Comparison of ENCODE assay signal across 31 cellular contexts in the genomic region with DNA sequence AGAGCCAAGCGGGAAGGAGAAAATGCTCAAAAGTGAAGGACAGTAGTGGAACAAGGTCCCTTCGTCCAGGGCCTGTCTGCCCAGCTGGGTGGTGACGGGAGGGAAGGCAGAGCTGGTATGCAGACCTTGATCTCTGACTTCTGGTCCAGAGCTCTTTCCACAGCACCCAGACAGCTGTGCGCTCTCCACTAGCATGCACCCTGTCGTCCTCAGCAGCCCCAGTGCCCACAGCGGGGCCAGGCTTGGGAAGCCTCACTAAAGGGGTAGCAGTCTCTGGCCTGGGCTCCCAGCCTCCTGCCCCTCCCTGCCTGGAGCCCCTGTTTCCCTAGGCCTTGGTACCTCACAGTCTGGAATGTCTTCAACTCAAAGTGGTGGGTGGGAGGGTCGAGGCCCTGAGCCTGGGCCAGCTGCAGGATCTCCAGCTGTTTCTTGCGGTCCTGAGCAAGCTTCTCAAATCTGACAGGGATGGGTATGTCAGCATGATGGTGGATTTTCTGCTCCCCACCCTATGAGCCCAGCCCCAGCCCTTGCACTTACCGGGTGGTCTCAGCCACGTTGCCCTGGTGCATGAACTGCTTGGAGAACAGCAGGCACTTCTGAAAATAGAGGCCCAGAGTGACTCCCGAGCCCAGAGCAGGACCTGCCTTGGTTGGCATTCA. TPM values are rescaled to one million over a fixed set of nuclear protein-coding genes. Genes with fewer than 3 reads are reported as not detected.
"Had no signal": no experiment of that assay in that cellular context is flagged by ENCODE, and none has a peak within 500 bp of the region (broad histone marks: within the 10 kb centered on the region; RNA-seq: fewer than 3 reads in every experiment).

No MANE protein-coding gene starts in this region.

- H3K9me3 ChIP-seq: ascending aorta, esophagus muscularis mucosa, heart left ventricle, testis, transverse colon, uterus had no signal

- H3K36me3 ChIP-seq: uterus had no signal

- H3K27ac Mint-ChIP-seq: activated CD4-positive, alpha-beta memory T cell treated with anti-CD3 and anti-CD28 coated beads for 36 hours; activated T-helper 2 cell treated with anti-CD3 and anti-CD28 coated beads, Interferon-gamma antibody, Interleukin-2, Interleukin-4, amounts not matched to agents 10 μg/mL and 5 μg/mL and 100 μg/mL, durations not matched to agents 14 hours and 24 hours and 36 hours; brain; T-helper 1 cell treated with Interleukin-12 subunit alpha and Interleukin-12 subunit beta and Interleukin-4 antibody, amounts not matched to agents 30 μg/mL and 1 μg/mL, for 36 hours had no signal

- ATAC-seq: activated CD4-positive, CD25-positive, alpha-beta regulatory T cell treated with anti-CD3 and anti-CD28 coated beads, Interleukin-2, amount 50 U/mL, for 24 hours; foreskin keratinocyte; heart left ventricle; left colon; sciatic nerve; stimulated activated naive CD8-positive, alpha-beta T cell treated with anti-CD3 and anti-CD28 coated beads, Interleukin-15, Interleukin-2, amounts not matched to agents 100 U/mL and 50 U/mL, for 24 hours had no signal

- H3K27ac ChIP-seq: ascending aorta, esophagus muscularis mucosa, foreskin keratinocyte, heart left ventricle, skin epidermis, testis, transverse colon, uterus, WERI-Rb-1 had no signal

- H3K4me3 Mint-ChIP-seq: activated CD4-positive, alpha-beta memory T cell treated with anti-CD3 and anti-CD28 coated beads for 36 hours; activated naive CD8-positive, alpha-beta T cell; brain; immature natural killer cell; T-helper 1 cell treated with Interleukin-12 subunit alpha and Interleukin-12 subunit beta and Interleukin-4 antibody, amounts not matched to agents 30 μg/mL and 1 μg/mL, for 36 hours had no signal

- H3K4me1 Mint-ChIP-seq: immature natural killer cell had no signal

- H3K4me1 ChIP-seq: ascending aorta, esophagus muscularis mucosa, foreskin keratinocyte, testis, transverse colon, uterus had no signal

- DNase-seq: activated CD4-positive, alpha-beta memory T cell treated with anti-CD3 and anti-CD28 coated beads for 36 hours; activated CD4-positive, alpha-beta T cell treated with anti-CD3 and anti-CD28 coated beads for 48 hours; activated CD8-positive, alpha-beta memory T cell treated with anti-CD3 and anti-CD28 coated beads, Interleukin-2, amount 50 U/mL, for 4 hours; activated T-cell treated with anti-CD3 and anti-CD28 coated beads, Interleukin-2, amount 50 U/mL, for 1 hour; caudate nucleus; cortex of kidney; foreskin keratinocyte; hypothalamus; immature natural killer cell; kidney; left colon; mammary epithelial cell; naive B cell; stimulated activated CD4-positive, alpha-beta T cell treated with anti-CD3 and anti-CD28 coated beads, Interleukin-12 subunit alpha, Interleukin-12 subunit beta, amount 100 ng/mL, for 4 hours; stimulated activated CD4-positive, alpha-beta T cell treated with anti-CD3 and anti-CD28 coated beads, Interleukin-4, amount 100 ng/mL, for 1 hour; stimulated activated naive CD8-positive, alpha-beta T cell treated with anti-CD3 and anti-CD28 coated beads, Interleukin-15, Interleukin-2, amounts not matched to agents 100 U/mL and 50 U/mL, for 24 hours; T1000; testis; transverse colon; uterus; WERI-Rb-1 had no signal

- H3K9me3 Mint-ChIP-seq: activated CD4-positive, alpha-beta memory T cell treated with anti-CD3 and anti-CD28 coated beads for 36 hours; activated T-helper 2 cell treated with anti-CD3 and anti-CD28 coated beads, Interferon-gamma antibody, Interleukin-2, Interleukin-4, amounts not matched to agents 10 μg/mL and 5 μg/mL and 100 μg/mL, durations not matched to agents 14 hours and 24 hours and 36 hours; brain; naive B cell; T-helper 1 cell treated with Interleukin-12 subunit alpha and Interleukin-12 subunit beta and Interleukin-4 antibody, amounts not matched to agents 30 μg/mL and 1 μg/mL, for 36 hours had no signal

- H3K27me3 ChIP-seq: ascending aorta, esophagus muscularis mucosa, foreskin keratinocyte, heart left ventricle, testis, transverse colon, uterus had no signal

- H3K4me3 ChIP-seq: ascending aorta, esophagus muscularis mucosa, heart left ventricle, skin epidermis, testis, transverse colon, uterus had no signal

- H3K27me3 Mint-ChIP-seq: activated CD4-positive, alpha-beta memory T cell treated with anti-CD3 and anti-CD28 coated beads for 36 hours; activated naive CD8-positive, alpha-beta T cell; brain; naive B cell had no signal

- FAIRE-seq: kidney had no signal

RNA-seq across cellular contexts. Expression of gene ORC1, which starts 48.2 kb away (rescaled TPM):
- total RNA-seq: ascending aorta had no signal
